In the genomic region with DNA sequence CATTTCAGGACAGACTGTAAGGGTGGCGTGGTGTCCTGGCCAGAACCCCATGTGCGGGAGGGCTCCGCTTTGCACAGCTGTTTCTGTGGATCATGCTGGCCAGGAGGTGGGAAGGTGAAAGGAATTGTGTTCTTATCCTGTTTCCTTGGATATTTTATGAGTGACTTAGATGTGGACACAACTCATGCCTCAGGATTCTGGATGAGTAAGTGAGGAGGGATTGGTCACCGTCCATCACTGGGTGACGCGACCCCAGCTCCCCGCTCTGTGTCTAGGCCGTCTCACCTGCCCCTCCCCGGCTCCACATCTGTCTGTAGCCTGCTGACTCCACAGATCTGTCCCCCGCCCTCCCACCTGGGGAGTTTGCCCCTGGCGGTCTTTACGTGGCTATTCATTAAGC, we compare ENCODE assay signal across 10 cellular contexts. TPM values are rescaled to one million over a fixed set of nuclear protein-coding genes. Genes with fewer than 3 reads are reported as not detected.
DNase-seq lines count a peak whose midpoint lies in the region; ATAC-seq, FAIRE-seq and TF ChIP-seq lines count a peak whose summit lies in the region.
"Had no signal": no experiment of that assay in that cellular context is flagged by ENCODE, and none has a peak within 500 bp of the region (broad histone marks: within the 10 kb centered on the region; RNA-seq: fewer than 3 reads in every experiment).

No MANE protein-coding gene starts in this region.

- no peaks in the 10 kb centered on the region for H3K27me3 Mint-ChIP-seq in osteocyte (ENCODE audit: unreplicated experiment)

- no peaks in the 10 kb centered on the region; the same call in 1 of the 2 replicates for H3K79me1 ChIP-seq in H1 (ENCODE audit: low read depth, low read length)

- H3K23ac ChIP-seq in H1 (ENCODE audit: insufficient read length), result no peak overlapping the region

- no peak overlapping the region for H4K5ac ChIP-seq in H1 (ENCODE audit: insufficient read length, low read depth, low read length)

- H3K4me3 Mint-ChIP-seq in osteocyte (ENCODE audit: unreplicated experiment), result no peak overlapping the region

- H3F3A ChIP-seq in GM23248 (ENCODE audit: insufficient read depth), result peaks cover 13% of the 10 kb centered on the region

- H2BK5ac ChIP-seq in H1 (ENCODE audit: low read depth, low read length), result no peak overlapping the region

- no peak for TF ChIP-seq RAD21 in H1 (IDR thresholded peaks at IDR 0.05 in 1 of 2, conservative IDR thresholded peaks at IDR 0.05 in 1 of 2; ENCODE audit: low read depth in 2 of 2, low read length in 2 of 2)

- H3K9me2 ChIP-seq in GM23248 (ENCODE audit: insufficient read depth), result no peaks in the 10 kb centered on the region

- in situ Hi-C loops in GM23248 (cut with MboI), result no loop called here

- H3K4me1 ChIP-seq in GM23248 (ENCODE audit: insufficient read depth), result peaks cover 29% of the 10 kb centered on the region
- peaks cover 0 to 2% (median 0%) of the 10 kb centered on the region in 4 experiments; a peak in 1 of 7 replicates for H3K4me1 ChIP-seq in H1 (replicated peaks in 1 of 4; ENCODE audit: control insufficient read depth in 3 of 4, insufficient read depth in 4 of 4, low read length in 3 of 4)
- H3K4me1 ChIP-seq: pancreas had no signal

- DNase-seq in GM23248 (peak; percentile 94), RWPE1 (ENCODE audit: low spot score) (peak; percentile 86), H1 (ENCODE audit: low read depth in 1 of 2, low spot score in 2 of 2) (no peak), osteocyte (ENCODE audit: extremely low spot score, unreplicated experiment) (no peak), NCI-H187 treated with DMSO at 0.1 percent for 48 hours (lab: John Stamatoyannopoulos, UW) (no peak), NCI-H748 (lab: John Stamatoyannopoulos, UW; ENCODE audit: unreplicated experiment) (no peak)
- DNase-seq: GF-D8, pancreas had no signal

- FAIRE-seq in H1 (lab: Jason Lieb, UNC), result no peak
- FAIRE-seq: pancreas had no signal

- peak overlapping the region; percentile 45 for H3K27ac Mint-ChIP-seq in osteocyte (ENCODE audit: unreplicated experiment)

- H4K20me1 ChIP-seq in GM23248 (ENCODE audit: insufficient read depth), result no peaks in the 10 kb centered on the region
- H4K20me1 ChIP-seq in H1 (replicated peaks in 1 of 2; ENCODE audit: control insufficient read depth in 1 of 2, insufficient read depth in 2 of 2, low read length in 2 of 2), result no peaks in the 10 kb centered on the region

- no peaks in the 10 kb centered on the region for H3K23me2 ChIP-seq in H1 (ENCODE audit: low read depth, low read length)

- H2BK20ac ChIP-seq in H1 (ENCODE audit: low read length), result no peak overlapping the region

- peaks cover 15% of the 10 kb centered on the region for H3K4me1 Mint-ChIP-seq in osteocyte (ENCODE audit: unreplicated experiment)

- TF ChIP-seq EP300 in H1 (IDR thresholded peaks at IDR 0.05; ENCODE audit: borderline replicate concordance in 1 of 2, low read depth in 2 of 2, low read length in 2 of 2), result no peak

- H2AFZ ChIP-seq in GM23248, result no peak overlapping the region
- H2AFZ ChIP-seq in H1 (ENCODE audit: low read length), result no peak overlapping the region

- H3K27me3 ChIP-seq in GM23248 (replicated peaks; ENCODE audit: insufficient read depth), result no peaks in the 10 kb centered on the region
- H3K27me3 ChIP-seq in H1 (replicated peaks in 1 of 4; ENCODE audit: control insufficient read depth in 3 of 4, extremely low read depth in 1 of 4, insufficient read depth in 3 of 4, low read length in 3 of 4), result no peaks in the 10 kb centered on the region
- H3K27me3 ChIP-seq: pancreas had no signal

- H3K9me3 ChIP-seq in GM23248 (ENCODE audit: low read depth), result no peaks in the 10 kb centered on the region
- H3K9me3 ChIP-seq in H1 (ENCODE audit: insufficient read depth in 2 of 2, low read depth in 1 of 2, low read length in 1 of 2), result no peaks in the 10 kb centered on the region
- H3K9me3 ChIP-seq: pancreas had no signal

- ATAC-seq in GM21381 (IDR thresholded peaks at IDR 0.05; ENCODE audit: unreplicated experiment) (no peak), HG03565 (IDR thresholded peaks at IDR 0.05; ENCODE audit: unreplicated experiment) (no peak)
- ATAC-seq: pancreas had no signal

- no peak overlapping the region for H2AK5ac ChIP-seq in H1 (ENCODE audit: low read depth, low read length)

- CTCF ChIA-PET in RWPE1 (lab: Yijun Ruan, JAX), result interaction anchor here (0.8 kb wide), 1 partner anchor 74 kb away, joined by 4 read pairs; no protein-coding TSS in a partner anchor
- CTCF ChIA-PET in H1 (lab: Charles Lee; ENCODE audit: partially characterized antibody), result interaction anchor here (0.6 to 5.3 kb wide), 4 partner anchors 8 to 25 kb away, joined by 3 to 54 read pairs (median 3); no protein-coding TSS in a partner anchor

- no peak overlapping the region for H2BK15ac ChIP-seq in H1 (ENCODE audit: low read length)

- H3K36me3 Mint-ChIP-seq in osteocyte (ENCODE audit: unreplicated experiment), result peaks cover 4% of the 10 kb centered on the region

- H4K91ac ChIP-seq in H1 (replicated peaks; ENCODE audit: insufficient read length, low read length), result no peak overlapping the region

- H3K9ac ChIP-seq in GM23248, result peak overlapping the region; percentile 41
- H3K9ac ChIP-seq in H1 (replicated peaks in 1 of 4; ENCODE audit: extremely low read depth in 1 of 4, low read depth in 3 of 4, low read length in 3 of 4), result no peak overlapping the region

- no peak overlapping the region for H2BK120ac ChIP-seq in H1 (replicated peaks; ENCODE audit: low read depth, low read length)

- no peak overlapping the region for H3K14ac ChIP-seq in H1 (ENCODE audit: insufficient read length)

- H3K27ac ChIP-seq in GM23248, result peak overlapping the region; percentile 78
- peak overlapping the region; percentile 70 for H3K27ac ChIP-seq in RWPE1
- H3K27ac ChIP-seq in H1 (ENCODE audit: low read depth, low read length), result no peak overlapping the region
- H3K27ac ChIP-seq: pancreas had no signal

- H3K36me3 ChIP-seq in GM23248 (ENCODE audit: low read depth) (no peaks in the 10 kb centered on the region), H1 (ENCODE audit: control insufficient read depth in 2 of 4, insufficient read depth in 4 of 4, low read length in 3 of 4) (no peaks in the 10 kb centered on the region)
- H3K36me3 ChIP-seq: pancreas had no signal

- POLR2A ChIA-PET in RWPE1 (lab: Yijun Ruan, JAX; ENCODE audit: low non-redundant PET), result interaction anchor here (0.5 kb wide), 1 partner anchor 55 kb away, joined by 4 read pairs; no protein-coding TSS in a partner anchor
- POLR2A ChIA-PET in H1 (lab: Charles Lee; ENCODE audit: partially characterized antibody), result interaction anchor here (0.6 to 1.3 kb wide), 2 partner anchors 13 to 110 kb away, joined by 3 to 4 read pairs; no protein-coding TSS in a partner anchor

- H3K18ac ChIP-seq in H1 (ENCODE audit: extremely low read depth, low read length), result no peak overlapping the region

- H3K56ac ChIP-seq in H1 (replicated peaks; ENCODE audit: insufficient read length, low read depth, low read length), result no peak overlapping the region

- no peak for TF ChIP-seq POLR2A in H1 (IDR thresholded peaks at IDR 0.05; ENCODE audit: control extremely low read depth in 1 of 2, low read depth in 2 of 2, low read length in 2 of 2)

- H3K4me3 ChIP-seq in GM23248, result no peak overlapping the region
- H3K4me3 ChIP-seq in H1 (ENCODE audit: extremely low read depth in 1 of 4, insufficient read depth in 2 of 4, low read depth in 3 of 4, low read length in 4 of 4), result no peak overlapping the region
- H3K4me3 ChIP-seq: pancreas had no signal

- TF ChIP-seq CTCF in RWPE1 (conservative IDR thresholded peaks at IDR 0.05; ENCODE audit: low read depth) (no peak), H1 (IDR thresholded peaks at IDR 0.05; ENCODE audit: control extremely low read depth in 1 of 3, insufficient read depth in 1 of 3, low read depth in 1 of 3, low read length in 3 of 3) (no peak), osteocyte (IDR thresholded peaks at IDR 0.05) (no peak)

- H3K4me2 ChIP-seq in GM23248 (ENCODE audit: unreplicated experiment), result peak overlapping the region; percentile 35
- H3K4me2 ChIP-seq in H1 (ENCODE audit: insufficient read depth in 1 of 2, low read depth in 2 of 2, low read length in 2 of 2), result no peak overlapping the region; a peak in 1 of 4 replicates

- WGBS in GM23248 (ENCODE audit: low coverage in 1 of 2, low lambda C conversion rate in 2 of 2, missing lambda C conversion rate in 2 of 2), 2 experiments, result 3 to 7% methylated on average over 12 of the region's 12 CpGs
- 87% methylated on average over 12 of the region's 12 CpGs; no CpG with 5 or more reads in 1 of the 2 experiments for WGBS in H1 (ENCODE audit: extremely low coverage in 1 of 2, insufficient coverage in 1 of 2, insufficient read length in 1 of 2, insufficient replicate concordance in 2 of 2, low coverage in 1 of 2, low lambda C conversion rate in 2 of 2, missing lambda C conversion rate in 1 of 2), 2 experiments

- H3K79me2 ChIP-seq in GM23248 (ENCODE audit: insufficient read depth) (no peaks in the 10 kb centered on the region), H1 (ENCODE audit: control insufficient read depth in 1 of 2, insufficient read depth in 2 of 2, low read length in 2 of 2) (no peaks in the 10 kb centered on the region; a peak in 1 of 4 replicates)

- peaks cover 5% of the 10 kb centered on the region for H3K9me3 Mint-ChIP-seq in osteocyte (ENCODE audit: unreplicated experiment)

- no peak overlapping the region for H4K8ac ChIP-seq in H1 (ENCODE audit: extremely low read depth, insufficient read depth, low read length)

- 0 out of 2 replicates have a peak overlapping the region, but pooled peaks have one; percentile 4 for H2BK12ac ChIP-seq in H1 (ENCODE audit: low read depth, low read length)

- H3K4ac ChIP-seq in H1 (replicated peaks; ENCODE audit: insufficient read length, low read depth, low read length), result no peak overlapping the region

TF ChIP-seq in H1, 55 proteins besides CTCF, POLR2A, EP300 and RAD21 (continues in another document):
- TF ChIP-seq TEAD4 (IDR thresholded peaks at IDR 0.05; ENCODE audit: low read depth, low read length), result no peak

RNA-seq across cellular contexts. Expression of gene PIK3CD, which starts 48.8 kb away (rescaled TPM):
- 7.1 and 8.0 TPM in 2 replicates for total RNA-seq in GM23248 (2014; rRNA removed; shearing (Covaris generic))
- polyA plus RNA-seq in GM23248 (2016; fragmentation: Nextera tagmentation; extraction: Ambion mirVana) (3.3 and 3.5 TPM in 2 replicates), H1 (2011; rRNA removed) (20.6 and 28.8 TPM in 2 replicates)
- total RNA-seq in H1 (2021; fragmentation: NEBNext Ultra II Directional; extraction: Animal tissue kit (Norgen Biotek cat#: 25700)), result 24.1 and 24.8 TPM in 2 replicates
- 18.1 TPM for polyA plus RNA-seq in H1 (2011; cell fraction: cytosol; rRNA removed)
- polyA plus RNA-seq in H1 (2011; cell fraction: nucleus; rRNA removed), result 46.9 TPM
- polyA plus RNA-seq in H1 (2012, experiment 1 of 2), result 20.8 to 23.7 TPM (median 22.1 TPM) in 4 replicates
- polyA plus RNA-seq in H1 (2012, experiment 2 of 2), result 14.9 TPM
- polyA plus RNA-seq in H1 (2013, experiment 1 of 2), result 6.2 TPM
- polyA plus RNA-seq in H1 (2013, experiment 2 of 2), result 5.9 TPM
- 23.1 and 25.3 TPM in 2 replicates for polyA minus RNA-seq in H1 (2011; rRNA and poly(A)+ RNA removed)
- polyA minus RNA-seq in H1 (2011; cell fraction: cytosol; rRNA and poly(A)+ RNA removed), result 17.4 TPM
- polyA minus RNA-seq in H1 (2011; cell fraction: nucleus; rRNA and poly(A)+ RNA removed), result 26.4 TPM
- 10.1 and 14.6 TPM in 2 replicates for total RNA-seq in osteocyte

Comparison
In these comparisons a context has a peak if more than half of its experiments do, and no peak if none do; other contexts are left out.
1. DNase-seq: peak in GM23248 (single experiment) and RWPE1 (single experiment); none in H1 (0 of 2), osteocyte (single experiment), NCI-H187 treated with DMSO at 0.1 percent for 48 hours (single experiment) and NCI-H748 (single experiment).